Comparison of ENCODE assay signal across 1 cellular context in the genomic region with DNA sequence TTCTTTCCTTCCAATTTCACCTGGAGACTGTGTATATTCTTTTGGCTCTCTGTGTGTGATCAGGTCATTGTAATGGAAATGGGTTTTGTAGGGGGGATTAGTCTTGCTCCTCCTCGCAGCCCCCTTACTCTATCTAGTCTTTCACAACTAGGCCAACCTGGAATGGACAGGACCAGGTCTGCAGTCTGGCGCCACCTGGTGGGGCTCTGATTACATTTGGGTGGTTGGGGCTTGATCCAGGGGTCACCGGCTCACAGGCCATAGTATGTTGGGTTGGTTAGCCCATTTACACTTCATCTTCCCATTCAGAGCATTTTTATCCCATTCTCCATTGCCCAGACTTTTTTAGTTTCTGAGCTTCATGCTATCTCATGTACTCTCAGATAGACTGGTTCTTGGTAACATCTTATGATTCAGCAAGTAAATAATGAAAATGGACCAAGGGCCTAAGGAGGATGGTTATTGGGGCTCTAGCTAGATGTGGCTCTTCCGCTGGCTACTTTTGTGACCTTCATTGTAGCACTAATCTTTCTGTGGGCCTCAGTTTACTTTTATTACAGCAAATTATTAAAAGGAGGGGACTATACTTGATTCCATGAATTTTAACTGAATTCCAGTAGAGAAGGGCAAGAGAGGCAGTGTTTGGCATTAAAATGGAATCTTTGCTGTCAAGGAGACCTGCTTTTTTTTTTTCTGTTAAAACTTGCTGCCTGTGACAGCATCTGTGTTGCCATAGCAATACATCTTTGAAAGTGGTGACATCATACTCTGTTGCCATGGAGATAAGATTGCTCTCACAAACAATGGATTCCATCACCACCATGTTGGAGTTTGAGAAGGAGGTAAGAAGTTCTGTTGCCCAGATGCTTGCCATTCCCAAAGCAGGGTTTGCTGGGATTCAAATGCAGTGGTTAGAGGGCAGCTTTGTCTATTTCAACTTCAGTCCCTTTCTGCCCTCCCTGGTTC.
TF ChIP-seq lines count a peak whose summit lies in the region.

No MANE protein-coding gene starts in this region.

TF ChIP-seq in H1, 55 proteins besides CTCF, POLR2A, EP300 and RAD21 (continued from another document):
- TF ChIP-seq, protein P1, sequence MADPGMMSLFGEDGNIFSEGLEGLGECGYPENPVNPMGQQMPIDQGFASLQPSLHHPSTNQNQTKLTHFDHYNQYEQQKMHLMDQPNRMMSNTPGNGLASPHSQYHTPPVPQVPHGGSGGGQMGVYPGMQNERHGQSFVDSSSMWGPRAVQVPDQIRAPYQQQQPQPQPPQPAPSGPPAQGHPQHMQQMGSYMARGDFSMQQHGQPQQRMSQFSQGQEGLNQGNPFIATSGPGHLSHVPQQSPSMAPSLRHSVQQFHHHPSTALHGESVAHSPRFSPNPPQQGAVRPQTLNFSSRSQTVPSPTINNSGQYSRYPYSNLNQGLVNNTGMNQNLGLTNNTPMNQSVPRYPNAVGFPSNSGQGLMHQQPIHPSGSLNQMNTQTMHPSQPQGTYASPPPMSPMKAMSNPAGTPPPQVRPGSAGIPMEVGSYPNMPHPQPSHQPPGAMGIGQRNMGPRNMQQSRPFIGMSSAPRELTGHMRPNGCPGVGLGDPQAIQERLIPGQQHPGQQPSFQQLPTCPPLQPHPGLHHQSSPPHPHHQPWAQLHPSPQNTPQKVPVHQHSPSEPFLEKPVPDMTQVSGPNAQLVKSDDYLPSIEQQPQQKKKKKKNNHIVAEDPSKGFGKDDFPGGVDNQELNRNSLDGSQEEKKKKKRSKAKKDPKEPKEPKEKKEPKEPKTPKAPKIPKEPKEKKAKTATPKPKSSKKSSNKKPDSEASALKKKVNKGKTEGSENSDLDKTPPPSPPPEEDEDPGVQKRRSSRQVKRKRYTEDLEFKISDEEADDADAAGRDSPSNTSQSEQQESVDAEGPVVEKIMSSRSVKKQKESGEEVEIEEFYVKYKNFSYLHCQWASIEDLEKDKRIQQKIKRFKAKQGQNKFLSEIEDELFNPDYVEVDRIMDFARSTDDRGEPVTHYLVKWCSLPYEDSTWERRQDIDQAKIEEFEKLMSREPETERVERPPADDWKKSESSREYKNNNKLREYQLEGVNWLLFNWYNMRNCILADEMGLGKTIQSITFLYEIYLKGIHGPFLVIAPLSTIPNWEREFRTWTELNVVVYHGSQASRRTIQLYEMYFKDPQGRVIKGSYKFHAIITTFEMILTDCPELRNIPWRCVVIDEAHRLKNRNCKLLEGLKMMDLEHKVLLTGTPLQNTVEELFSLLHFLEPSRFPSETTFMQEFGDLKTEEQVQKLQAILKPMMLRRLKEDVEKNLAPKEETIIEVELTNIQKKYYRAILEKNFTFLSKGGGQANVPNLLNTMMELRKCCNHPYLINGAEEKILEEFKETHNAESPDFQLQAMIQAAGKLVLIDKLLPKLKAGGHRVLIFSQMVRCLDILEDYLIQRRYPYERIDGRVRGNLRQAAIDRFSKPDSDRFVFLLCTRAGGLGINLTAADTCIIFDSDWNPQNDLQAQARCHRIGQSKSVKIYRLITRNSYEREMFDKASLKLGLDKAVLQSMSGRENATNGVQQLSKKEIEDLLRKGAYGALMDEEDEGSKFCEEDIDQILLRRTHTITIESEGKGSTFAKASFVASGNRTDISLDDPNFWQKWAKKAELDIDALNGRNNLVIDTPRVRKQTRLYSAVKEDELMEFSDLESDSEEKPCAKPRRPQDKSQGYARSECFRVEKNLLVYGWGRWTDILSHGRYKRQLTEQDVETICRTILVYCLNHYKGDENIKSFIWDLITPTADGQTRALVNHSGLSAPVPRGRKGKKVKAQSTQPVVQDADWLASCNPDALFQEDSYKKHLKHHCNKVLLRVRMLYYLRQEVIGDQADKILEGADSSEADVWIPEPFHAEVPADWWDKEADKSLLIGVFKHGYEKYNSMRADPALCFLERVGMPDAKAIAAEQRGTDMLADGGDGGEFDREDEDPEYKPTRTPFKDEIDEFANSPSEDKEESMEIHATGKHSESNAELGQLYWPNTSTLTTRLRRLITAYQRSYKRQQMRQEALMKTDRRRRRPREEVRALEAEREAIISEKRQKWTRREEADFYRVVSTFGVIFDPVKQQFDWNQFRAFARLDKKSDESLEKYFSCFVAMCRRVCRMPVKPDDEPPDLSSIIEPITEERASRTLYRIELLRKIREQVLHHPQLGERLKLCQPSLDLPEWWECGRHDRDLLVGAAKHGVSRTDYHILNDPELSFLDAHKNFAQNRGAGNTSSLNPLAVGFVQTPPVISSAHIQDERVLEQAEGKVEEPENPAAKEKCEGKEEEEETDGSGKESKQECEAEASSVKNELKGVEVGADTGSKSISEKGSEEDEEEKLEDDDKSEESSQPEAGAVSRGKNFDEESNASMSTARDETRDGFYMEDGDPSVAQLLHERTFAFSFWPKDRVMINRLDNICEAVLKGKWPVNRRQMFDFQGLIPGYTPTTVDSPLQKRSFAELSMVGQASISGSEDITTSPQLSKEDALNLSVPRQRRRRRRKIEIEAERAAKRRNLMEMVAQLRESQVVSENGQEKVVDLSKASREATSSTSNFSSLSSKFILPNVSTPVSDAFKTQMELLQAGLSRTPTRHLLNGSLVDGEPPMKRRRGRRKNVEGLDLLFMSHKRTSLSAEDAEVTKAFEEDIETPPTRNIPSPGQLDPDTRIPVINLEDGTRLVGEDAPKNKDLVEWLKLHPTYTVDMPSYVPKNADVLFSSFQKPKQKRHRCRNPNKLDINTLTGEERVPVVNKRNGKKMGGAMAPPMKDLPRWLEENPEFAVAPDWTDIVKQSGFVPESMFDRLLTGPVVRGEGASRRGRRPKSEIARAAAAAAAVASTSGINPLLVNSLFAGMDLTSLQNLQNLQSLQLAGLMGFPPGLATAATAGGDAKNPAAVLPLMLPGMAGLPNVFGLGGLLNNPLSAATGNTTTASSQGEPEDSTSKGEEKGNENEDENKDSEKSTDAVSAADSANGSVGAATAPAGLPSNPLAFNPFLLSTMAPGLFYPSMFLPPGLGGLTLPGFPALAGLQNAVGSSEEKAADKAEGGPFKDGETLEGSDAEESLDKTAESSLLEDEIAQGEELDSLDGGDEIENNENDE (IDR thresholded peaks at IDR 0.05; ENCODE audit: insufficient replicate concordance, low read length), result peak; percentile 25
- TF ChIP-seq POU5F1 (IDR thresholded peaks at IDR 0.05; ENCODE audit: low read depth, low read length), result 0 out of 2 replicates have a peak, but pooled peaks have one; percentile 4
- peak; percentile 80 for TF ChIP-seq CEBPB (IDR thresholded peaks at IDR 0.05; ENCODE audit: low read depth, low read length)
TF ChIP-seq in H1: peak in this region for 4.
